In genomic region chr18:41828137-41828536, GRCh38 we compare ENCODE assay signal across 24 cellular contexts.
DNase-seq lines count a peak whose midpoint lies in the region; ATAC-seq and TF ChIP-seq lines count a peak whose summit lies in the region.
"Had no signal": no experiment of that assay in that cellular context is flagged by ENCODE, and none has a peak within 500 bp of the region (broad histone marks: within the 10 kb centered on the region; RNA-seq: fewer than 3 reads in every experiment).

No MANE protein-coding gene starts in this region.

- H3K27me3 Mint-ChIP-seq in CD4-positive, alpha-beta T cell: no peaks in the 10 kb centered on the region
- H3K27me3 Mint-ChIP-seq: activated naive CD8-positive, alpha-beta T cell treated with anti-CD3 and anti-CD28 coated beads, Interleukin-2, amount 50 U/mL, for 24 hours; B cell had no signal

- H3K27ac Mint-ChIP-seq in CD4-positive, alpha-beta T cell: no peak overlapping the region
- H3K27ac Mint-ChIP-seq: activated CD4-positive, alpha-beta T cell treated with anti-CD3 and anti-CD28 coated beads for 36 hours; activated naive CD8-positive, alpha-beta T cell treated with anti-CD3 and anti-CD28 coated beads, Interleukin-2, amount 50 U/mL, for 24 hours; B cell; mesothelial cell of epicardium; naive thymus-derived CD8-positive, alpha-beta T cell; stimulated activated effector memory CD8-positive, alpha-beta T cell treated with anti-CD3 and anti-CD28 coated beads, Interleukin-12 subunit alpha, Interleukin-12 subunit beta, amount 100 ng/mL, for 72 hours; T-helper 17 cell had no signal

- H3K4me3 Mint-ChIP-seq in CD4-positive, alpha-beta T cell: no peak overlapping the region
- H3K4me3 Mint-ChIP-seq: activated CD4-positive, alpha-beta T cell treated with anti-CD3 and anti-CD28 coated beads for 36 hours; activated naive CD8-positive, alpha-beta T cell treated with anti-CD3 and anti-CD28 coated beads, Interleukin-2, amount 50 U/mL, for 24 hours; B cell; mesothelial cell of epicardium; naive thymus-derived CD8-positive, alpha-beta T cell; stimulated activated effector memory CD8-positive, alpha-beta T cell treated with anti-CD3 and anti-CD28 coated beads, Interleukin-12 subunit alpha, Interleukin-12 subunit beta, amount 100 ng/mL, for 72 hours; T-helper 17 cell had no signal

- POLR2A ChIA-PET in HEK293 (lab: Yijun Ruan, JAX): interaction anchor here (1.7 kb wide), 1 partner anchor 66 kb away, joined by 6 read pairs; no protein-coding TSS in a partner anchor
- POLR2A ChIA-PET in CD4-positive, alpha-beta T cell (lab: Charles Lee): no interaction called here

- peak; percentile 74 for ATAC-seq in RWPE2 (ENCODE audit: low read depth)
- ATAC-seq in CD4-positive, alpha-beta T cell (ENCODE audit: poor library complexity): no peak
- ATAC-seq: A549; activated CD4-positive, alpha-beta T cell treated with anti-CD3 and anti-CD28 coated beads for 36 hours; activated naive CD8-positive, alpha-beta T cell treated with anti-CD3 and anti-CD28 coated beads, Interleukin-2, amount 50 U/mL, for 24 hours; naive thymus-derived CD8-positive, alpha-beta T cell; stimulated activated effector memory CD8-positive, alpha-beta T cell treated with anti-CD3 and anti-CD28 coated beads, Interleukin-12 subunit alpha, Interleukin-12 subunit beta, amount 100 ng/mL, for 72 hours; T-helper 17 cell had no signal

- H3K9me3 ChIP-seq in HEK293 (ENCODE audit: control insufficient read depth, insufficient read depth, low read depth, low read length) (no peaks in the 10 kb centered on the region), RWPE2 (ENCODE audit: severe bottlenecking) (no peaks in the 10 kb centered on the region), ascending aorta (no peaks in the 10 kb centered on the region)
- no peaks in the 10 kb centered on the region for H3K9me3 ChIP-seq in CD4-positive, alpha-beta T cell (ENCODE audit: control insufficient read depth, low read length)
- H3K9me3 ChIP-seq: A549, left ventricle myocardium inferior, SK-N-SH had no signal

- H3K4me1 ChIP-seq in HEK293 (ENCODE audit: control insufficient read depth, insufficient read depth, low read length) (peaks cover 24% of the 10 kb centered on the region), RWPE2 (ENCODE audit: insufficient read depth, poor library complexity, severe bottlenecking) (peaks cover 30% of the 10 kb centered on the region), ascending aorta (no peaks in the 10 kb centered on the region)
- H3K4me1 ChIP-seq: A549, left ventricle myocardium inferior had no signal

- H3K36me3 Mint-ChIP-seq in CD4-positive, alpha-beta T cell (ENCODE audit: low read depth): no peaks in the 10 kb centered on the region
- H3K36me3 Mint-ChIP-seq: mesothelial cell of epicardium; naive thymus-derived CD8-positive, alpha-beta T cell; stimulated activated effector memory CD8-positive, alpha-beta T cell treated with anti-CD3 and anti-CD28 coated beads, Interleukin-12 subunit alpha, Interleukin-12 subunit beta, amount 100 ng/mL, for 72 hours had no signal

- CTCF ChIA-PET in HEK293 (lab: Yijun Ruan, JAX): interaction anchor here (0.6 to 1.0 kb wide), 4 partner anchors 21 to 525 kb away, joined by 3 to 5 read pairs (median 4); no protein-coding TSS in a partner anchor
- CTCF ChIA-PET in CD4-positive, alpha-beta T cell (lab: Charles Lee): no interaction called here

- TF ChIP-seq CTCF in HEK293 (tag by site-specific recombination; IDR thresholded peaks at IDR 0.05): no peak
- no peak for TF ChIP-seq CTCF in RWPE2 (IDR thresholded peaks at IDR 0.05; ENCODE audit: poor library complexity, severe bottlenecking)
- TF ChIP-seq CTCF in CD4-positive, alpha-beta T cell (IDR thresholded peaks at IDR 0.05): no peak
- TF ChIP-seq CTCF in ascending aorta (IDR thresholded peaks at IDR 0.05): no peak

- no peaks in the 10 kb centered on the region for H3K9me3 Mint-ChIP-seq in CD4-positive, alpha-beta T cell
- H3K9me3 Mint-ChIP-seq: activated naive CD8-positive, alpha-beta T cell treated with anti-CD3 and anti-CD28 coated beads, Interleukin-2, amount 50 U/mL, for 24 hours; naive thymus-derived CD8-positive, alpha-beta T cell; stimulated activated effector memory CD8-positive, alpha-beta T cell treated with anti-CD3 and anti-CD28 coated beads, Interleukin-12 subunit alpha, Interleukin-12 subunit beta, amount 100 ng/mL, for 72 hours had no signal

- H3K4me1 Mint-ChIP-seq in CD4-positive, alpha-beta T cell (ENCODE audit: low read depth): no peaks in the 10 kb centered on the region
- H3K4me1 Mint-ChIP-seq: activated CD4-positive, alpha-beta T cell treated with anti-CD3 and anti-CD28 coated beads for 36 hours; activated naive CD8-positive, alpha-beta T cell treated with anti-CD3 and anti-CD28 coated beads, Interleukin-2, amount 50 U/mL, for 24 hours; B cell; mesothelial cell of epicardium; naive thymus-derived CD8-positive, alpha-beta T cell; stimulated activated effector memory CD8-positive, alpha-beta T cell treated with anti-CD3 and anti-CD28 coated beads, Interleukin-12 subunit alpha, Interleukin-12 subunit beta, amount 100 ng/mL, for 72 hours; T-helper 17 cell had no signal

- intact Hi-C loops in CD4-positive, alpha-beta T cell (cut with DNase I, micrococcal nuclease): no loop called here
- intact Hi-C loops in ascending aorta (cut with DNase I) (no loop called here), posterior cingulate gyrus (cut with DNase I) (no loop called here)

- H3K27ac ChIP-seq in HEK293 (ENCODE audit: extremely low read depth, low read depth, low read length) (peak overlapping the region; percentile 53; the same call in 1 of the 2 replicates), RWPE2 (ENCODE audit: poor library complexity, severe bottlenecking) (peak overlapping the region; percentile 12), ascending aorta (no peak overlapping the region)
- no peak overlapping the region for H3K27ac ChIP-seq in CD4-positive, alpha-beta T cell (ENCODE audit: low read depth, low read length)
- H3K27ac ChIP-seq: A549, left ventricle myocardium inferior had no signal

- DNase-seq in COLO668 (lab: John Stamatoyannopoulos, UW; ENCODE audit: unreplicated experiment): peak; percentile 56
- DNase-seq in NCI-H345 (lab: John Stamatoyannopoulos, UW): peak; percentile 67
- DNase-seq in RWPE2 (ENCODE audit: low spot score): no peak
- no peak for DNase-seq in effector CD4-positive, alpha-beta T cell
- no peak for DNase-seq in CD4-positive, alpha-beta T cell
- no peak for DNase-seq in ascending aorta (ENCODE audit: low spot score in 2 of 2)
- no peak for DNase-seq in posterior cingulate gyrus
- DNase-seq: activated CD4-positive, alpha-beta T cell treated with anti-CD3 and anti-CD28 coated beads for 36 hours; activated CD8-positive, alpha-beta memory T cell treated with anti-CD3 and anti-CD28 coated beads for 24 hours; activated gamma-delta T cell treated with Interleukin-2 at 50 U/mL for 16 hours; activated naive CD8-positive, alpha-beta T cell treated with anti-CD3 and anti-CD28 coated beads, Interleukin-2, amount 50 U/mL, for 24 hours; activated T-cell treated with anti-CD3 and anti-CD28 coated beads, Interleukin-2, amount 50 U/mL, for 1 hour; HCEC 1CT; left ventricle myocardium inferior; naive thymus-derived CD8-positive, alpha-beta T cell; NCI-H1048; SK-N-SH; substantia nigra; T-helper 17 cell had no signal

- H3K27me3 ChIP-seq in RWPE2 (ENCODE audit: insufficient read depth, poor library complexity, severe bottlenecking) (no peaks in the 10 kb centered on the region), ascending aorta (no peaks in the 10 kb centered on the region)
- H3K27me3 ChIP-seq in CD4-positive, alpha-beta T cell (ENCODE audit: control insufficient read depth, insufficient read depth, low read length): peaks cover 3% of the 10 kb centered on the region

- H3K36me3 ChIP-seq in HEK293 (ENCODE audit: control insufficient read depth in 2 of 2, insufficient read depth in 1 of 2, low read length in 2 of 2) (no peaks in the 10 kb centered on the region), RWPE2 (ENCODE audit: low read depth) (no peaks in the 10 kb centered on the region), ascending aorta (no peaks in the 10 kb centered on the region)
- H3K36me3 ChIP-seq: left ventricle myocardium inferior had no signal

- H3K4me3 ChIP-seq in HEK293 (ENCODE audit: low read depth, low read length) (no peak overlapping the region), RWPE2 (ENCODE audit: severe bottlenecking) (no peak overlapping the region), ascending aorta (no peak overlapping the region)
- H3K4me3 ChIP-seq: A549, left ventricle myocardium inferior had no signal

TF ChIP-seq in HEK293, 187 proteins besides CTCF, POLR2A, EP300 and RAD21 (continues in another document):
- peak; percentile 72 for TF ChIP-seq ZXDB (tag by site-specific recombination; IDR thresholded peaks at IDR 0.05)
- TF ChIP-seq ZNF660 (tag by site-specific recombination; IDR thresholded peaks at IDR 0.05): no peak
- TF ChIP-seq, protein P1, sequence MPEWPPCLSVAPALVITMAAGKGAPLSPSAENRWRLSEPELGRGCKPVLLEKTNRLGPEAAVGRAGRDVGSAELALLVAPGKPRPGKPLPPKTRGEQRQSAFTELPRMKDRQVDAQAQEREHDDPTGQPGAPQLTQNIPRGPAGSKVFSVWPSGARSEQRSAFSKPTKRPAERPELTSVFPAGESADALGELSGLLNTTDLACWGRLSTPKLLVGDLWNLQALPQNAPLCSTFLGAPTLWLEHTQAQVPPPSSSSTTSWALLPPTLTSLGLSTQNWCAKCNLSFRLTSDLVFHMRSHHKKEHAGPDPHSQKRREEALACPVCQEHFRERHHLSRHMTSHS (tag by site-specific recombination; IDR thresholded peaks at IDR 0.05): no peak

Comparison
In these comparisons a context has a peak if more than half of its experiments do, and no peak if none do; other contexts are left out.
1. DNase-seq: peak in COLO668 (single experiment) and NCI-H345 (single experiment); none in RWPE2 (single experiment), effector CD4-positive, alpha-beta T cell (single experiment), CD4-positive, alpha-beta T cell (0 of 10), ascending aorta (0 of 2) and posterior cingulate gyrus (0 of 10).
2. H3K27ac ChIP-seq: peak in HEK293 (single experiment) and RWPE2 (single experiment); none in CD4-positive, alpha-beta T cell (single experiment) and ascending aorta (0 of 2).